ENCODE assay signal across 10 cellular contexts in genomic region chr7:130899071-130899451, GRCh38.
DNase-seq lines count a peak whose midpoint lies in the region; ATAC-seq and TF ChIP-seq lines count a peak whose summit lies in the region.
"Had no signal": no experiment of that assay in that cellular context is flagged by ENCODE, and none has a peak within 500 bp of the region (broad histone marks: within the 10 kb centered on the region; RNA-seq: fewer than 3 reads in every experiment).

No MANE protein-coding gene starts in this region.

- no peaks in the 10 kb centered on the region for H3K36me3 ChIP-seq in breast epithelium
- peaks cover 94% of the 10 kb centered on the region for H3K36me3 ChIP-seq in osteoblast (ENCODE audit: insufficient read depth, low read length)

- ATAC-seq in GM21360 (IDR thresholded peaks at IDR 0.05; ENCODE audit: unreplicated experiment), result no peak
- ATAC-seq: foreskin keratinocyte had no signal

- H3K9me3 ChIP-seq in breast epithelium, result no peaks in the 10 kb centered on the region
- no peaks in the 10 kb centered on the region for H3K9me3 ChIP-seq in osteoblast (ENCODE audit: low read depth, low read length)

- H3K27ac ChIP-seq in breast epithelium, result peak overlapping the region; percentile 84 to 91
- peak overlapping the region; percentile 99 for H3K27ac ChIP-seq in osteoblast (ENCODE audit: low read depth, low read length)
- H3K27ac ChIP-seq: foreskin keratinocyte had no signal

- TF ChIP-seq POLR2A in breast epithelium (IDR thresholded peaks at IDR 0.05), result no peak

- DNase-seq in CD1c-positive myeloid dendritic cell (ENCODE audit: extremely low spot score) (peak; percentile 42), LHCN-M2 (ENCODE audit: low read depth) (peak; percentile 42), breast epithelium (ENCODE audit: low spot score in 2 of 2) (no peak), osteoblast (ENCODE audit: insufficient read length, low spot score, missing footprints) (no peak), HPDE6-E6E7 (ENCODE audit: extremely low spot score) (no peak), OCI-M2 (lab: John Stamatoyannopoulos, UW; ENCODE audit: unreplicated experiment) (no peak), GM19240 (ENCODE audit: insufficient read length, low spot score) (no peak)
- DNase-seq: foreskin keratinocyte, NCI-H187 had no signal

- H3K27me3 ChIP-seq in breast epithelium, result no peaks in the 10 kb centered on the region
- no peaks in the 10 kb centered on the region for H3K27me3 ChIP-seq in osteoblast (ENCODE audit: insufficient read depth, low read length)
- H3K27me3 ChIP-seq: foreskin keratinocyte had no signal

- H2AFZ ChIP-seq in osteoblast (ENCODE audit: low read length), result no peak overlapping the region

- TF ChIP-seq CTCF in breast epithelium (IDR thresholded peaks at IDR 0.05) (no peak), osteoblast (IDR thresholded peaks at IDR 0.05; ENCODE audit: extremely low read depth, low read depth, low read length) (no peak)

- peak overlapping the region; percentile 21 for H3K4me2 ChIP-seq in osteoblast (ENCODE audit: insufficient read depth, low read length)

- peaks cover 65% of the 10 kb centered on the region for H4K20me1 ChIP-seq in osteoblast (ENCODE audit: insufficient read depth, low read length)

- intact Hi-C loops in breast epithelium (cut with DNase I; ENCODE audit: low total_unique reads), result no loop called here

- H3K79me2 ChIP-seq in osteoblast (ENCODE audit: insufficient read depth, low read length), result peaks cover 99% of the 10 kb centered on the region

- no peak overlapping the region for H3K4me3 ChIP-seq in breast epithelium
- no peak overlapping the region for H3K4me3 ChIP-seq in osteoblast (ENCODE audit: insufficient read depth, low read length)

- H3K4me1 ChIP-seq in breast epithelium (peaks cover 8 to 67% of the 10 kb centered on the region in 2 donors), osteoblast (ENCODE audit: insufficient read depth, low read length) (peaks cover 92% of the 10 kb centered on the region)

Comparison
In these comparisons a context has a peak if more than half of its experiments do, and no peak if none do; other contexts are left out.
1. DNase-seq: peak in CD1c-positive myeloid dendritic cell (single experiment) and LHCN-M2 (single experiment); none in breast epithelium (0 of 2), osteoblast (single experiment), HPDE6-E6E7 (single experiment), OCI-M2 (single experiment) and GM19240 (single experiment).